In the genomic region with DNA sequence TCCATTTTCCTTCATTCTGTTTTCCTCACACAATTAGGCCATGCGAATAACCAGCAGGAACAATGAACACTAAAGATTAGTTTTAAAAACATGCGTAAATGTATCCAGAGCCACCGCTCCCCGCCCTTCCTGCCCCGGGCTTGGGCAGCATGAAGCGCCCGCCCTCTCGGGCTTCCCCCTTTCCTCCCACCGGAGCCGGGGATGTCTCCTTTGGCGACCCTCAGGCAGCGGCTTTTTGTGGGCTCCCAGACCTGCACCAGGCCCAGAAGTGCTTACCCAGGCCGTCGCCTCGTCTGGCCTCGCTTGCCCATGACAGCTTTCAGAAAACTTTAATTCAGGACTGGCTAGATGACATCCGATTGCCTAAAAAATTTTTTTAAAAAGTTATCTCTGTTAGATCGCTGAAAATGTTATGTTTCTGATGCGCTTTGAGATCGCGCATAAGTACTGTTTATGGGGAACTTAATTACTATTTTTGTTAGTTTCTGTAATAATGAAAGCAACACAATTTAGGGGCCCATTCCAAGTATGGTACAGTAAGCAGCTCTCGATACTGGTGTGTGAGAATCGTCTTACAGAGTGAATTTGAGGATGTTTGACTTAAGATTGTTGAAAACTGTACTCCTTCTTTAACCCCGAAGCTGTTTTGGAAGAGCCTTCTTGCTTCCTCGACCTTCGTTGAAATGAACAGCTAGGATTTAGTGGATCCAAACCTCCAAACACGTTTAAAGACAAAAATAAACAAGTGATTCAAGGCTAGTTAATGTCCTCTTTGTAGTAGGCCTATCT, we compare ENCODE assay signal across 8 cellular contexts. TPM values are rescaled to one million over a fixed set of nuclear protein-coding genes. Genes with fewer than 3 reads are reported as not detected.
DNase-seq lines count a peak whose midpoint lies in the region; ATAC-seq and TF ChIP-seq lines count a peak whose summit lies in the region.

No MANE protein-coding gene starts in this region.

- TF ChIP-seq CTCF in WTC11 (IDR thresholded peaks at IDR 0.05) (no peak), esophagus squamous epithelium (IDR thresholded peaks at IDR 0.05) (no peak)

- DNase-seq in NCI-H1092 treated with DMSO at 0.1 percent for 48 hours (lab: John Stamatoyannopoulos, UW) (peak; percentile 24), NCI-H1092 (lab: John Stamatoyannopoulos, UW) (no peak), Kasumi-1 (lab: John Stamatoyannopoulos, UW) (peak; percentile 78 to 85), WTC11 (ENCODE audit: low spot score) (peak; percentile 52), esophagus squamous epithelium (lab: John Stamatoyannopoulos, UW) (no peak), NCI-H345 (lab: John Stamatoyannopoulos, UW) (no peak)
- DNase-seq in naive thymus-derived CD4-positive, alpha-beta T cell = peak in 5 of 9 donors; percentile 4 to 34 (median 7)

- POLR2A ChIA-PET in WTC11 (lab: Charles Lee) = no interaction called here
- POLR2A ChIA-PET in naive thymus-derived CD4-positive, alpha-beta T cell (lab: Charles Lee) = no interaction called here

- H3K4me1 ChIP-seq in esophagus squamous epithelium = peaks cover 0 to 39% (median 0%) of the 10 kb centered on the region in 3 donors
- peaks cover 0 to 10% of the 10 kb centered on the region in 2 donors for H3K4me1 ChIP-seq in naive thymus-derived CD4-positive, alpha-beta T cell (ENCODE audit: control insufficient read depth in 2 of 2, insufficient read depth in 2 of 2, low read length in 2 of 2)

- H3K9me3 ChIP-seq in esophagus squamous epithelium = no peaks in the 10 kb centered on the region
- H3K9me3 ChIP-seq in naive thymus-derived CD4-positive, alpha-beta T cell (ENCODE audit: control insufficient read depth in 2 of 3, low read length in 3 of 3) = no peaks in the 10 kb centered on the region

- peaks cover 16% of the 10 kb centered on the region for H3K4me1 Mint-ChIP-seq in WTC11
- peaks cover 6 to 27% (median 15%) of the 10 kb centered on the region in 7 donors for H3K4me1 Mint-ChIP-seq in naive thymus-derived CD4-positive, alpha-beta T cell

- peak overlapping the region; percentile 87 to 96 (median 92) for H3K27ac ChIP-seq in esophagus squamous epithelium
- no peak overlapping the region for H3K27ac ChIP-seq in naive thymus-derived CD4-positive, alpha-beta T cell (ENCODE audit: low read depth, low read length)

- ATAC-seq in GM21825 (IDR thresholded peaks at IDR 0.05; ENCODE audit: unreplicated experiment) (peak; percentile 27), WTC11 (peak; percentile 65)
- peak; percentile 23 for ATAC-seq in naive thymus-derived CD4-positive, alpha-beta T cell

- H3K27me3 ChIP-seq in esophagus squamous epithelium = no peaks in the 10 kb centered on the region
- H3K27me3 ChIP-seq in naive thymus-derived CD4-positive, alpha-beta T cell (ENCODE audit: control insufficient read depth in 2 of 2, insufficient read depth in 2 of 2, low read length in 2 of 2) = no peaks in the 10 kb centered on the region

- H3K9me3 Mint-ChIP-seq in WTC11 = peaks cover 7% of the 10 kb centered on the region
- H3K9me3 Mint-ChIP-seq in naive thymus-derived CD4-positive, alpha-beta T cell = peaks cover 0 to 3% (median 0%) of the 10 kb centered on the region in 11 donors

- H3K4me3 ChIP-seq in esophagus squamous epithelium = peak overlapping the region; percentile 65 to 87 (median 74)
- H3K4me3 ChIP-seq in naive thymus-derived CD4-positive, alpha-beta T cell (ENCODE audit: low read length) = peak overlapping the region; percentile 45

- no peaks in the 10 kb centered on the region for H3K36me3 Mint-ChIP-seq in WTC11
- peaks cover 0 to 7% (median 0%) of the 10 kb centered on the region in 5 donors for H3K36me3 Mint-ChIP-seq in naive thymus-derived CD4-positive, alpha-beta T cell

- no peaks in the 10 kb centered on the region for H3K36me3 ChIP-seq in esophagus squamous epithelium
- H3K36me3 ChIP-seq in naive thymus-derived CD4-positive, alpha-beta T cell (ENCODE audit: control insufficient read depth in 2 of 3, insufficient read depth in 3 of 3, low read length in 3 of 3) = no peaks in the 10 kb centered on the region

- no peak for TF ChIP-seq POLR2A in esophagus squamous epithelium (IDR thresholded peaks at IDR 0.05)

- peaks cover 6% of the 10 kb centered on the region for H3K27me3 Mint-ChIP-seq in WTC11 (ENCODE audit: low read depth)
- H3K27me3 Mint-ChIP-seq in naive thymus-derived CD4-positive, alpha-beta T cell = peaks cover 30 to 65% (median 46%) of the 10 kb centered on the region in 5 donors

- H3K27ac Mint-ChIP-seq in WTC11 = no peak overlapping the region; the same call in 1 of the 2 replicates
- H3K27ac Mint-ChIP-seq in naive thymus-derived CD4-positive, alpha-beta T cell = peak overlapping the region in 1 of 9 donors; percentile 72

- WGBS in esophagus squamous epithelium, 2 donors = 5 to 7% methylated on average over 19 to 26 of the region's 27 CpGs

- CTCF ChIA-PET in WTC11 (lab: Charles Lee) = interaction anchor here (1.1 kb wide), 1 partner anchor 14 kb away, joined by 5 read pairs; no protein-coding TSS in a partner anchor
- CTCF ChIA-PET in naive thymus-derived CD4-positive, alpha-beta T cell (lab: Charles Lee) = no interaction called here

- peak overlapping the region; percentile 83 for H3K4me3 Mint-ChIP-seq in WTC11
- H3K4me3 Mint-ChIP-seq in naive thymus-derived CD4-positive, alpha-beta T cell = peak overlapping the region; percentile 25 to 89 (median 80)

- intact Hi-C loops in esophagus squamous epithelium (cut with DNase I) = no loop called here
- intact Hi-C loops in naive thymus-derived CD4-positive, alpha-beta T cell (cut with micrococcal nuclease) = loop anchor here in 1 of 2 donors (5.0 kb wide), 2 partner anchors 61 to 519 kb away; a partner anchor contains a TSS

TF ChIP-seq in WTC11, 78 proteins besides CTCF, POLR2A, EP300 and RAD21 (continues in another document):
- TF ChIP-seq, protein P1, sequence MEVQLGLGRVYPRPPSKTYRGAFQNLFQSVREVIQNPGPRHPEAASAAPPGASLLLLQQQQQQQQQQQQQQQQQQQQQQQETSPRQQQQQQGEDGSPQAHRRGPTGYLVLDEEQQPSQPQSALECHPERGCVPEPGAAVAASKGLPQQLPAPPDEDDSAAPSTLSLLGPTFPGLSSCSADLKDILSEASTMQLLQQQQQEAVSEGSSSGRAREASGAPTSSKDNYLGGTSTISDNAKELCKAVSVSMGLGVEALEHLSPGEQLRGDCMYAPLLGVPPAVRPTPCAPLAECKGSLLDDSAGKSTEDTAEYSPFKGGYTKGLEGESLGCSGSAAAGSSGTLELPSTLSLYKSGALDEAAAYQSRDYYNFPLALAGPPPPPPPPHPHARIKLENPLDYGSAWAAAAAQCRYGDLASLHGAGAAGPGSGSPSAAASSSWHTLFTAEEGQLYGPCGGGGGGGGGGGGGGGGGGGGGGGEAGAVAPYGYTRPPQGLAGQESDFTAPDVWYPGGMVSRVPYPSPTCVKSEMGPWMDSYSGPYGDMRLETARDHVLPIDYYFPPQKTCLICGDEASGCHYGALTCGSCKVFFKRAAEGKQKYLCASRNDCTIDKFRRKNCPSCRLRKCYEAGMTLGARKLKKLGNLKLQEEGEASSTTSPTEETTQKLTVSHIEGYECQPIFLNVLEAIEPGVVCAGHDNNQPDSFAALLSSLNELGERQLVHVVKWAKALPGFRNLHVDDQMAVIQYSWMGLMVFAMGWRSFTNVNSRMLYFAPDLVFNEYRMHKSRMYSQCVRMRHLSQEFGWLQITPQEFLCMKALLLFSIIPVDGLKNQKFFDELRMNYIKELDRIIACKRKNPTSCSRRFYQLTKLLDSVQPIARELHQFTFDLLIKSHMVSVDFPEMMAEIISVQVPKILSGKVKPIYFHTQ (CRISPR knock-in tag; IDR thresholded peaks at IDR 0.05) = no peak
- TF ChIP-seq ESRRA (CRISPR knock-in tag; IDR thresholded peaks at IDR 0.05; ENCODE audit: borderline replicate concordance) (no peak), GABPB1 (CRISPR knock-in tag; IDR thresholded peaks at IDR 0.05) (no peak), CREM (CRISPR knock-in tag; IDR thresholded peaks at IDR 0.05) (no peak)
- TF ChIP-seq, protein P2, sequence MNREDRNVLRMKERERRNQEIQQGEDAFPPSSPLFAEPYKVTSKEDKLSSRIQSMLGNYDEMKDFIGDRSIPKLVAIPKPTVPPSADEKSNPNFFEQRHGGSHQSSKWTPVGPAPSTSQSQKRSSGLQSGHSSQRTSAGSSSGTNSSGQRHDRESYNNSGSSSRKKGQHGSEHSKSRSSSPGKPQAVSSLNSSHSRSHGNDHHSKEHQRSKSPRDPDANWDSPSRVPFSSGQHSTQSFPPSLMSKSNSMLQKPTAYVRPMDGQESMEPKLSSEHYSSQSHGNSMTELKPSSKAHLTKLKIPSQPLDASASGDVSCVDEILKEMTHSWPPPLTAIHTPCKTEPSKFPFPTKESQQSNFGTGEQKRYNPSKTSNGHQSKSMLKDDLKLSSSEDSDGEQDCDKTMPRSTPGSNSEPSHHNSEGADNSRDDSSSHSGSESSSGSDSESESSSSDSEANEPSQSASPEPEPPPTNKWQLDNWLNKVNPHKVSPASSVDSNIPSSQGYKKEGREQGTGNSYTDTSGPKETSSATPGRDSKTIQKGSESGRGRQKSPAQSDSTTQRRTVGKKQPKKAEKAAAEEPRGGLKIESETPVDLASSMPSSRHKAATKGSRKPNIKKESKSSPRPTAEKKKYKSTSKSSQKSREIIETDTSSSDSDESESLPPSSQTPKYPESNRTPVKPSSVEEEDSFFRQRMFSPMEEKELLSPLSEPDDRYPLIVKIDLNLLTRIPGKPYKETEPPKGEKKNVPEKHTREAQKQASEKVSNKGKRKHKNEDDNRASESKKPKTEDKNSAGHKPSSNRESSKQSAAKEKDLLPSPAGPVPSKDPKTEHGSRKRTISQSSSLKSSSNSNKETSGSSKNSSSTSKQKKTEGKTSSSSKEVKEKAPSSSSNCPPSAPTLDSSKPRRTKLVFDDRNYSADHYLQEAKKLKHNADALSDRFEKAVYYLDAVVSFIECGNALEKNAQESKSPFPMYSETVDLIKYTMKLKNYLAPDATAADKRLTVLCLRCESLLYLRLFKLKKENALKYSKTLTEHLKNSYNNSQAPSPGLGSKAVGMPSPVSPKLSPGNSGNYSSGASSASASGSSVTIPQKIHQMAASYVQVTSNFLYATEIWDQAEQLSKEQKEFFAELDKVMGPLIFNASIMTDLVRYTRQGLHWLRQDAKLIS (CRISPR knock-in tag; IDR thresholded peaks at IDR 0.05; ENCODE audit: borderline replicate concordance) = no peak

RNA-seq across cellular contexts. Expression of a gene that starts 1.1 kb away (rescaled TPM):
- total RNA-seq in WTC11 (2021) (14.2 to 15.2 TPM (median 14.5 TPM) in 3 replicates), esophagus squamous epithelium (10 to 100 TPM in 3 of 4 donors, 1 to 10 TPM in 1; 7.2 to 55.3 (median 26.3) TPM)
- total RNA-seq in naive thymus-derived CD4-positive, alpha-beta T cell = 10 to 100 TPM in 2 of 5 experiments, 1 to 10 TPM in 1, under 1 TPM in 2; 0.30 to 17.0 (median 2.6) TPM
- polyA plus RNA-seq in naive thymus-derived CD4-positive, alpha-beta T cell = under 1 TPM in 1 of 2 donors, not detected in 1; 0.18 TPM

Comparison
In these comparisons a context has a peak if more than half of its experiments do, and no peak if none do; other contexts are left out.
1. DNase-seq: peak in NCI-H1092 treated with DMSO at 0.1 percent for 48 hours (single experiment), Kasumi-1 (2 of 2), WTC11 (single experiment) and naive thymus-derived CD4-positive, alpha-beta T cell (5 of 9); none in NCI-H1092 (single experiment), esophagus squamous epithelium (single experiment) and NCI-H345 (single experiment).
2. Peak in every context shown above with its lines, with median percentiles within 50 percentile points of each other: ATAC-seq.